1 cellular context compared by ENCODE assay signal in the genomic region with DNA sequence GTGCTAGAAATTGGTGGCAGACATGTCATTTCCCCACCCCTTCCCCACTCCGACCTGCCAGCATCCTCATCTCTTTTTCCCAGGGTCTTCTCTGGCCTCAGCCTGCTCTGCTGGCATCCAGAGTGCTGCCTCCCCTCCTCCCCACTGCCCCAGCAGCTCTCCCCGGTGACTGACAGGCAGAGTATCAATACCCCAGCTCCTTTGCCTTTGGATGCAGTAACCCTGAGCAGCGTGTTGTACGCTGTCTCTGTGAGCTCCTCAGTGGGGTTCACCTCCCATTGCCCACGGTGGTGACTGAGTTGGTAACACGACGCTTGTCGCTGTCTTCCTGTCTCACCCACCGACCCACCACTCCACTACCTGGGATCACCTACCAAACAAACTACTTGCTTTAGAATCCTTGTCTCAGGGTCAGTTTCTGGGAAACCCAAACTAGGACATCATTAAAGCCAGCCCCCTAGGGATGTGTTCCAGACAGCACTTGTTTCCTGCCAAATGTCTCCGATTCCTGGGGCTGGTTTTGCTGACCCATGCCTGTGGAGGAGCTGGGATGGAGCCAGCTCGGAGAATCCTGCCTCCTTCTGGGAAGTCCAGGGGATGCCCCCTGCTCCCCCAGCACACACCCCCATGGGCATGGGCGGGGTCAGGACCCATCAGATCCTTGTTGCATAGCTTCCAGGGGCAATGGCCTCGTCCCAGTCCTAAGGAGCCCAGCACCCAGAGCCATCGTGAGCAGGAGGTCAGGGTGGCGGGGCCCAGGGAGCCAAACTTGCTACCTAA.
TF ChIP-seq lines count a peak whose summit lies in the region.

No MANE protein-coding gene starts in this region.

TF ChIP-seq in GM23338, 12 proteins besides CTCF, POLR2A, EP300 and RAD21 (continued from another document):
- TF ChIP-seq POLR2AphosphoS5 (IDR thresholded peaks at IDR 0.05; ENCODE audit: low read depth) = no peak; the same call in 1 of the 2 replicates
- TF ChIP-seq ZNF114 (CRISPR knock-in tag; IDR thresholded peaks at IDR 0.05) = no peak
- no peak for TF ChIP-seq CREB1 (CRISPR knock-in tag; IDR thresholded peaks at IDR 0.05; ENCODE audit: low read depth)
